Comparison of ENCODE assay signal across 16 cellular contexts in the genomic region with DNA sequence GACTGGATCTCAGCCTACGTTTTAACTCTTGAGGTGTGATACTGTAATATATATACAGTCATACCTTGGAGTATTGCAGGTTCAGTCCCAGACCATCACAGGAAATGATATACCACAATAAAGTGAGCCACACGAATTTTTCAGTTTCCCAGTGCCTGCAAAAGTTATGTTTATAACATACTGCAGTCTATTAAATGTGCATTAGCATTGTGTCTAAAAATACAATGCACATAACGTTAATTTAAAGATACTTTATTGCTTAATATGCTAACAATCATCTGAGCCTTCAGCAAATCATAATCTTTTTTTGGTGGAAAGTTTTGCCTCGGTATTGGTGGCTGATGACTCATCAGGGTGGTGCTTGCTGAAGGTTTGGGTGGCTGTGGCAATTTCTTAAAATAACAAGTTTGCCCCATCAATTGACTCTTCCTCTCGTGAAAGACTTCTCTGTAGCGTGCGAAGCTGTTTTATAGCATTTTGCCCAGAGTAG. TPM values are rescaled to one million over a fixed set of nuclear protein-coding genes. Genes with fewer than 3 reads are reported as not detected.
DNase-seq lines count a peak whose midpoint lies in the region; ATAC-seq lines count a peak whose summit lies in the region.
"Had no signal": no experiment of that assay in that cellular context is flagged by ENCODE, and none has a peak within 500 bp of the region (broad histone marks: within the 10 kb centered on the region; RNA-seq: fewer than 3 reads in every experiment).

No MANE protein-coding gene starts in this region.

- no peak overlapping the region for H2BK12ac ChIP-seq in trophoblast cell (ENCODE audit: low read length)

- no peak overlapping the region for H3K4me3 ChIP-seq in trophoblast cell (ENCODE audit: low read depth, low read length)
- H3K4me3 ChIP-seq: cardiac muscle cell, left lung, psoas muscle, stomach had no signal

- H3K9me3 Mint-ChIP-seq in activated naive CD8-positive, alpha-beta T cell treated with anti-CD3 and anti-CD28 coated beads for 36 hours: peaks cover 7% of the 10 kb centered on the region

- peaks cover 49% of the 10 kb centered on the region for H3K4me1 Mint-ChIP-seq in activated naive CD8-positive, alpha-beta T cell treated with anti-CD3 and anti-CD28 coated beads for 36 hours

- no peak overlapping the region for H4K8ac ChIP-seq in trophoblast cell (ENCODE audit: low read depth, low read length)

- no peak overlapping the region for H3K18ac ChIP-seq in trophoblast cell (ENCODE audit: low read length)

- no peak overlapping the region for H3K27ac ChIP-seq in trophoblast cell (ENCODE audit: low read depth, low read length)
- H3K27ac ChIP-seq: cardiac muscle cell, left lung, psoas muscle, stomach had no signal

- no peak overlapping the region for H2AK5ac ChIP-seq in trophoblast cell (ENCODE audit: low read length)

- no peak overlapping the region for H3K9ac ChIP-seq in trophoblast cell (ENCODE audit: low read length)

- no peaks in the 10 kb centered on the region for H3K79me2 ChIP-seq in trophoblast cell (ENCODE audit: control insufficient read depth, insufficient read depth, low read length, poor library complexity)

- H2AFZ ChIP-seq in trophoblast cell (ENCODE audit: insufficient read depth, low read length, poor library complexity): no peak overlapping the region

- H3K4me3 Mint-ChIP-seq in activated naive CD8-positive, alpha-beta T cell treated with anti-CD3 and anti-CD28 coated beads for 36 hours: peak overlapping the region; percentile 60

- no peaks in the 10 kb centered on the region for H3K27me3 ChIP-seq in trophoblast cell (ENCODE audit: insufficient read depth, low read length)
- H3K27me3 ChIP-seq: cardiac muscle cell, left lung, stomach had no signal

- H3K79me1 ChIP-seq in trophoblast cell (ENCODE audit: low read length): no peaks in the 10 kb centered on the region

- WGBS in trophoblast cell (ENCODE audit: extremely low coverage, insufficient coverage, insufficient read length): no CpG with 5 or more reads among the region's 7 CpGs

- no peaks in the 10 kb centered on the region for H3K36me3 ChIP-seq in trophoblast cell (ENCODE audit: control insufficient read depth in 1 of 2, insufficient read depth in 2 of 2, low read length in 2 of 2)

- H2BK5ac ChIP-seq in trophoblast cell (ENCODE audit: low read depth, low read length, poor library complexity): no peak overlapping the region

- H4K12ac ChIP-seq in trophoblast cell (ENCODE audit: low read depth, low read length): no peak overlapping the region

- no peak overlapping the region for H2BK120ac ChIP-seq in trophoblast cell (ENCODE audit: insufficient read depth, low read length, poor library complexity)

- DNase-seq in Kasumi-1 (lab: John Stamatoyannopoulos, UW) (peak; percentile 42 to 47), trophoblast cell (no peak), HuH-7.5 (ENCODE audit: low spot score) (no peak), EL (no peak)
- peak; percentile 41 for DNase-seq in activated naive CD8-positive, alpha-beta T cell treated with anti-CD3 and anti-CD28 coated beads for 36 hours
- DNase-seq in stimulated activated CD4-positive, alpha-beta T cell treated with anti-CD3 and anti-CD28 coated beads, TNF-alpha, amount 100 ng/mL, for 24 hours (ENCODE audit: low read depth in 3 of 3): peak; percentile 6 to 37 (median 21)
- DNase-seq: Calu3, left lung, MM.1S, NCI-H774, psoas muscle, stomach, T-helper 9 cell had no signal

- no peak overlapping the region for H3K14ac ChIP-seq in trophoblast cell (ENCODE audit: low read length)

- no peaks in the 10 kb centered on the region for H3K27me3 Mint-ChIP-seq in activated naive CD8-positive, alpha-beta T cell treated with anti-CD3 and anti-CD28 coated beads for 36 hours

- peak; percentile 78 to 80 for ATAC-seq in activated CD4-positive, CD25-positive, alpha-beta regulatory T cell treated with anti-CD3 and anti-CD28 coated beads, Interleukin-2, amount 50 U/mL, for 24 hours
- no peak for ATAC-seq in HG03108 (IDR thresholded peaks at IDR 0.05; ENCODE audit: unreplicated experiment)
- ATAC-seq: left lung, psoas muscle had no signal

- no peak overlapping the region for H3K4ac ChIP-seq in trophoblast cell (ENCODE audit: low read depth, low read length)

- H3K4me2 ChIP-seq in trophoblast cell (ENCODE audit: low read length): no peak overlapping the region

- H3K23ac ChIP-seq in trophoblast cell (ENCODE audit: low read length): no peak overlapping the region

- H4K91ac ChIP-seq in trophoblast cell (ENCODE audit: low read depth, low read length): no peak overlapping the region

- peak overlapping the region; percentile 96 for H3K27ac Mint-ChIP-seq in activated naive CD8-positive, alpha-beta T cell treated with anti-CD3 and anti-CD28 coated beads for 36 hours

- H3K9me3 ChIP-seq in trophoblast cell (ENCODE audit: insufficient read depth, low read depth, low read length): no peaks in the 10 kb centered on the region
- H3K9me3 ChIP-seq: left lung, psoas muscle, stomach had no signal

- H3K36me3 Mint-ChIP-seq in activated naive CD8-positive, alpha-beta T cell treated with anti-CD3 and anti-CD28 coated beads for 36 hours: peaks cover 45% of the 10 kb centered on the region

- no peaks in the 10 kb centered on the region for H3K4me1 ChIP-seq in trophoblast cell (ENCODE audit: control insufficient read depth in 1 of 2, insufficient read depth in 2 of 2, low read length in 2 of 2)
- H3K4me1 ChIP-seq: left lung, psoas muscle, stomach had no signal

RNA-seq across cellular contexts. Expression of a gene that starts 18.9 kb away (rescaled TPM):
- total RNA-seq in activated naive CD8-positive, alpha-beta T cell treated with anti-CD3 and anti-CD28 coated beads for 36 hours: 10 to 100 TPM; 24.3 to 25.6 TPM
- polyA plus RNA-seq in trophoblast cell (2013): 7.3 and 7.8 TPM in 2 replicates

RNA-seq across cellular contexts. Expression of a gene that starts 45.1 kb away (rescaled TPM):
- total RNA-seq in activated naive CD8-positive, alpha-beta T cell treated with anti-CD3 and anti-CD28 coated beads for 36 hours: 10 to 100 TPM; 83.4 to 90.7 TPM
- polyA plus RNA-seq in trophoblast cell (2013): 30.5 and 34.6 TPM in 2 replicates

RNA-seq across cellular contexts. Expression of a gene that starts 45.3 kb away (rescaled TPM):
- total RNA-seq in activated naive CD8-positive, alpha-beta T cell treated with anti-CD3 and anti-CD28 coated beads for 36 hours: 10 to 100 TPM; 34.1 to 35.4 TPM
- 38.9 and 45.4 TPM in 2 replicates for polyA plus RNA-seq in trophoblast cell (2013)

Comparison
In these comparisons a context has a peak if more than half of its experiments do, and no peak if none do; other contexts are left out.
1. DNase-seq: peak in Kasumi-1 (2 of 2), activated naive CD8-positive, alpha-beta T cell treated with anti-CD3 and anti-CD28 coated beads for 36 hours (single experiment) and stimulated activated CD4-positive, alpha-beta T cell treated with anti-CD3 and anti-CD28 coated beads, TNF-alpha, amount 100 ng/mL, for 24 hours (3 of 3); none in trophoblast cell (0 of 2), HuH-7.5 (single experiment) and EL (single experiment).